In genomic region chr11:74611369-74611861, GRCh38 we compare ENCODE assay signal across 8 cellular contexts. TPM values are rescaled to one million over a fixed set of nuclear protein-coding genes. Genes with fewer than 3 reads are reported as not detected.
A peak's percentile ranks its signal among the peaks of the same experiment; 100 is the strongest.
DNase-seq lines count a peak whose midpoint lies in the region; ATAC-seq and TF ChIP-seq lines count a peak whose summit lies in the region.

No MANE protein-coding gene starts in this region.

- H3K27ac ChIP-seq in HL-60 (replicated peaks): no peak overlapping the region

- DNase-seq in AG09309 (ENCODE audit: low read depth) (peak; percentile 86), HL-60 (ENCODE audit: low read depth in 1 of 2, low spot score in 1 of 2) (no peak), adipocyte (ENCODE audit: low read depth) (peak; percentile 82), inferior parietal cortex (ENCODE audit: extremely low spot score) (peak; percentile 25), type B pancreatic cell (ENCODE audit: extremely low spot score, unreplicated experiment) (no peak), 8988T (no peak)

- no peaks in the 10 kb centered on the region for H3K9me3 Mint-ChIP-seq in type B pancreatic cell

- peak overlapping the region; percentile 67 for H3K9ac ChIP-seq in adipocyte (ENCODE audit: low read length)

- H3K4me3 ChIP-seq in AG09309 (ENCODE audit: control insufficient read depth, low read depth, low read length): no peak overlapping the region
- no peak overlapping the region for H3K4me3 ChIP-seq in HL-60 (replicated peaks; ENCODE audit: insufficient read depth, low read length)
- no peak overlapping the region for H3K4me3 ChIP-seq in adipocyte (ENCODE audit: low read length)

- peak; percentile 43 for TF ChIP-seq CTCF in AG09309 (IDR thresholded peaks at IDR 0.05; ENCODE audit: control insufficient read depth, insufficient read depth, low read depth, low read length, missing control alignments)
- TF ChIP-seq CTCF in HL-60 (IDR thresholded peaks at IDR 0.05; ENCODE audit: insufficient read depth, low read length): peak; percentile 4
- TF ChIP-seq CTCF in type B pancreatic cell (conservative IDR thresholded peaks at IDR 0.05): peak; percentile 70

- peaks cover 20% of the 10 kb centered on the region for H3K36me3 ChIP-seq in adipocyte (ENCODE audit: control insufficient read depth, insufficient read depth, low read length, severe bottlenecking)

- H3K9me3 ChIP-seq in adipocyte (ENCODE audit: control insufficient read depth, low read length): no peaks in the 10 kb centered on the region

- H3K4me3 Mint-ChIP-seq in type B pancreatic cell: no peak overlapping the region

- no peak overlapping the region for H3K27ac Mint-ChIP-seq in type B pancreatic cell

- H3K4me1 Mint-ChIP-seq in type B pancreatic cell (ENCODE audit: unreplicated experiment): no peaks in the 10 kb centered on the region

- H3K27me3 ChIP-seq in HL-60 (ENCODE audit: insufficient read depth, poor library complexity, severe bottlenecking) (no peaks in the 10 kb centered on the region), adipocyte (replicated peaks; ENCODE audit: control insufficient read depth, insufficient read depth, low read length) (no peaks in the 10 kb centered on the region)

- H3K4me1 ChIP-seq in adipocyte (ENCODE audit: control insufficient read depth, insufficient read depth, low read length): peaks cover 15% of the 10 kb centered on the region

- ATAC-seq in GM18498 (IDR thresholded peaks at IDR 0.05; ENCODE audit: unreplicated experiment) (no peak), HG03457 (IDR thresholded peaks at IDR 0.05; ENCODE audit: unreplicated experiment) (no peak)

- peaks cover 15% of the 10 kb centered on the region for H3K36me3 Mint-ChIP-seq in type B pancreatic cell

- no peaks in the 10 kb centered on the region for H3K27me3 Mint-ChIP-seq in type B pancreatic cell

RNA-seq across cellular contexts. Expression of gene POLD3, which starts 19.0 kb away (rescaled TPM):
- total RNA-seq in type B pancreatic cell (ENCODE audit: low replicate concordance): 19.9 and 32.9 TPM in 2 replicates

Comparison
In these comparisons a context has a peak if more than half of its experiments do, and no peak if none do; other contexts are left out.
1. DNase-seq: peak in AG09309 (single experiment), adipocyte (single experiment) and inferior parietal cortex (single experiment); none in HL-60 (0 of 2), type B pancreatic cell (single experiment) and 8988T (single experiment).
2. CTCF ChIP-seq: peak in every context shown above with its lines; median percentile 70 in type B pancreatic cell; 43 in AG09309; 4 in HL-60.